8 cellular contexts compared by ENCODE assay signal in the genomic region with DNA sequence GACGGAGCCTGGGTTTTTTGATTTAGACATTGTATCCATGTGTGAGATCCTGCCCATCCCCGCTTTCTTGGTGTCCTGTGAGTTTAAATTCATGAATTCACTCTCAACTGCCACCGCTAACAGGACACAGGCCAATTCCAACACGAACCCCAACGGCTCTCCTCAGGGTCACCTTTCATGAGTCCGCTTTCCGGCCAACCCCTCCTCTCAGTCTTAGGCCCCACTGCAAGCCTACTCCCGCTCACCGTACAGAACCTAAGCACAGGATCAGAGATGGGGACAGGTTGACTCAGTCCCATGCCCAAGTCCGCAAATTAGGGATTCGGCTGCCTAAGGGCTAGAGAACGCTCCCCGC. TPM values are rescaled to one million over a fixed set of nuclear protein-coding genes. Genes with fewer than 3 reads are reported as not detected.
DNase-seq lines count a peak whose midpoint lies in the region; ATAC-seq and TF ChIP-seq lines count a peak whose summit lies in the region.

No MANE protein-coding gene starts in this region.

- H3K36me3 ChIP-seq in KMS-11 (ENCODE audit: insufficient read depth) = no peaks in the 10 kb centered on the region
- no peaks in the 10 kb centered on the region for H3K36me3 ChIP-seq in endodermal cell (ENCODE audit: control insufficient read depth, insufficient read depth, low read length)
- H3K36me3 ChIP-seq in trophoblast cell (ENCODE audit: control insufficient read depth in 1 of 2, insufficient read depth in 2 of 2, low read length in 2 of 2) = no peaks in the 10 kb centered on the region

- DNase-seq in endodermal cell (no peak), trophoblast cell (no peak), inferior parietal cortex (ENCODE audit: extremely low spot score) (no peak), H4 (ENCODE audit: low spot score) (no peak)

- H3K9me3 ChIP-seq in endodermal cell (ENCODE audit: control insufficient read depth, low read length) (no peaks in the 10 kb centered on the region), trophoblast cell (ENCODE audit: insufficient read depth, low read depth, low read length) (no peaks in the 10 kb centered on the region)

- H2AFZ ChIP-seq in KMS-11 (ENCODE audit: low read depth) (peak overlapping the region; percentile 85), trophoblast cell (ENCODE audit: insufficient read depth, low read length, poor library complexity) (peak overlapping the region; percentile 72)

- H3K36me3 Mint-ChIP-seq in endodermal cell (ENCODE audit: low read depth) = no peaks in the 10 kb centered on the region

- no peak overlapping the region for H3K9ac ChIP-seq in KMS-11
- no peak overlapping the region for H3K9ac ChIP-seq in endodermal cell (ENCODE audit: extremely low read depth, low read length, poor library complexity, severe bottlenecking)
- no peak overlapping the region for H3K9ac ChIP-seq in trophoblast cell (ENCODE audit: low read length)

- no peaks in the 10 kb centered on the region for H4K20me1 ChIP-seq in KMS-11 (ENCODE audit: insufficient read depth)

- H2BK120ac ChIP-seq in trophoblast cell (ENCODE audit: insufficient read depth, low read length, poor library complexity) = no peak overlapping the region

- no peak overlapping the region for H4K12ac ChIP-seq in trophoblast cell (ENCODE audit: low read depth, low read length)

- ATAC-seq in GM18498 (IDR thresholded peaks at IDR 0.05; ENCODE audit: unreplicated experiment) (peak; percentile 6), HG03025 (IDR thresholded peaks at IDR 0.05; ENCODE audit: low FRiP score, unreplicated experiment) (no peak), HG03469 (IDR thresholded peaks at IDR 0.05; ENCODE audit: unreplicated experiment) (no peak)

- no peak overlapping the region for H4K91ac ChIP-seq in trophoblast cell (ENCODE audit: low read depth, low read length)

- H3K27me3 ChIP-seq in KMS-11 (ENCODE audit: insufficient read depth, low read depth) (no peaks in the 10 kb centered on the region), endodermal cell (ENCODE audit: control insufficient read depth, insufficient read depth, low read length, poor library complexity, severe bottlenecking) (peaks cover 62% of the 10 kb centered on the region), trophoblast cell (ENCODE audit: insufficient read depth, low read length) (no peaks in the 10 kb centered on the region)

- H3K27me3 Mint-ChIP-seq in endodermal cell (ENCODE audit: insufficient read depth) = peaks cover 67% of the 10 kb centered on the region

- H2BK5ac ChIP-seq in trophoblast cell (ENCODE audit: low read depth, low read length, poor library complexity) = no peak overlapping the region

- H3K4me1 ChIP-seq in KMS-11 (ENCODE audit: low read depth, poor library complexity, severe bottlenecking) (no peaks in the 10 kb centered on the region), endodermal cell (ENCODE audit: control insufficient read depth, insufficient read depth, low read length) (no peaks in the 10 kb centered on the region), trophoblast cell (ENCODE audit: control insufficient read depth in 1 of 2, insufficient read depth in 2 of 2, low read length in 2 of 2) (peaks cover 2 to 7% of the 10 kb centered on the region in 2 experiments)

- no peak overlapping the region for H3K18ac ChIP-seq in trophoblast cell (ENCODE audit: low read length)

- no peaks in the 10 kb centered on the region for H3K9me3 Mint-ChIP-seq in endodermal cell

- H3K14ac ChIP-seq in trophoblast cell (ENCODE audit: low read length) = peak overlapping the region; percentile 27

- H3K23ac ChIP-seq in trophoblast cell (ENCODE audit: low read length) = no peak overlapping the region

- TF ChIP-seq CTCF in KMS-11 (conservative IDR thresholded peaks at IDR 0.05; ENCODE audit: low read depth, low read length) (no peak), endodermal cell (conservative IDR thresholded peaks at IDR 0.05) (no peak)

- no peak overlapping the region for H3K27ac Mint-ChIP-seq in endodermal cell

- 33 to 42% methylated on average over 5 to 13 of the region's 13 CpGs for WGBS in endodermal cell (ENCODE audit: insufficient coverage in 1 of 2, insufficient read length in 1 of 2), 2 experiments
- WGBS in trophoblast cell (ENCODE audit: extremely low coverage, insufficient coverage, insufficient read length) = no CpG with 5 or more reads among the region's 13 CpGs

- H3K4me3 ChIP-seq in KMS-11 (IDR thresholded peaks at IDR 0.05; ENCODE audit: insufficient read depth, low read depth, low read length) = peak overlapping the region; percentile 70
- peak overlapping the region; percentile 88 for H3K4me3 ChIP-seq in endodermal cell (ENCODE audit: low read length)
- H3K4me3 ChIP-seq in trophoblast cell (ENCODE audit: low read depth, low read length) = peak overlapping the region; percentile 66

- H3K27ac ChIP-seq in KMS-11 = no peak overlapping the region
- no peak overlapping the region for H3K27ac ChIP-seq in endodermal cell (ENCODE audit: low read depth, low read length)
- no peak overlapping the region for H3K27ac ChIP-seq in trophoblast cell (ENCODE audit: low read depth, low read length)

- H2BK12ac ChIP-seq in trophoblast cell (ENCODE audit: low read length) = no peak overlapping the region

- peaks cover 6% of the 10 kb centered on the region for H3K4me1 Mint-ChIP-seq in endodermal cell

- H2AK5ac ChIP-seq in trophoblast cell (ENCODE audit: low read length) = no peak overlapping the region

- peak overlapping the region; percentile 79 for H3K4me3 Mint-ChIP-seq in endodermal cell

- peak overlapping the region; percentile 73; the same call in 1 of the 2 replicates for H3K4me2 ChIP-seq in KMS-11
- peak overlapping the region; percentile 95 for H3K4me2 ChIP-seq in trophoblast cell (ENCODE audit: low read length)

- H3K79me2 ChIP-seq in KMS-11 (ENCODE audit: insufficient read depth, low read depth) = no peaks in the 10 kb centered on the region
- peaks cover 2% of the 10 kb centered on the region for H3K79me2 ChIP-seq in trophoblast cell (ENCODE audit: control insufficient read depth, insufficient read depth, low read length, poor library complexity)

- H4K8ac ChIP-seq in trophoblast cell (ENCODE audit: low read depth, low read length) = peak overlapping the region; percentile 30

- peaks cover 6% of the 10 kb centered on the region for H3K79me1 ChIP-seq in trophoblast cell (ENCODE audit: low read length)

- H3K4ac ChIP-seq in trophoblast cell (ENCODE audit: low read depth, low read length) = no peak overlapping the region

RNA-seq across cellular contexts. Expression of a gene that starts 0.2 kb away (rescaled TPM):
- total RNA-seq in endodermal cell = 10 to 100 TPM; 69.3 to 99.4 TPM
- polyA plus RNA-seq in endodermal cell (2013, experiment 1 of 2) = 91.8 TPM
- 83.2 TPM for polyA plus RNA-seq in endodermal cell (2013, experiment 2 of 2)
- 40.0 and 40.1 TPM in 2 replicates for polyA plus RNA-seq in trophoblast cell (2013)
- 213 and 252 TPM in 2 replicates for total RNA-seq in H4 (2014; rRNA removed; shearing (Covaris generic))

RNA-seq across cellular contexts. Expression of a gene that starts 5.3 kb away (rescaled TPM):
- 100 to 1,000 TPM in 1 of 2 donors, 10 to 100 TPM in 1; 71.5 to 111 TPM for total RNA-seq in endodermal cell
- polyA plus RNA-seq in endodermal cell (2013, experiment 1 of 2) = 9.8 TPM
- 6.9 TPM for polyA plus RNA-seq in endodermal cell (2013, experiment 2 of 2)
- 25.0 and 26.7 TPM in 2 replicates for polyA plus RNA-seq in trophoblast cell (2013)
- 7.3 and 13.3 TPM in 2 replicates for total RNA-seq in H4 (2014; rRNA removed; shearing (Covaris generic))
